Comparison of ENCODE assay signal across 1 cellular context in genomic region chr3:149085828-149086231, GRCh38.
TF ChIP-seq lines count a peak whose summit lies in the region.

No MANE protein-coding gene starts in this region.

TF ChIP-seq in H1, 55 proteins besides CTCF, POLR2A, EP300 and RAD21:
- TF ChIP-seq SIN3A (conservative IDR thresholded peaks at IDR 0.05 in 1 of 2, IDR thresholded peaks at IDR 0.05 in 1 of 2; ENCODE audit: low read depth in 1 of 2, low read length in 2 of 2) = 0 out of 4 replicates have a peak, but pooled peaks of 1 of the 2 experiments have one; percentile 58
- no peak for TF ChIP-seq JUND (IDR thresholded peaks at IDR 0.05; ENCODE audit: low read length)
- no peak for TF ChIP-seq TAF1 (IDR thresholded peaks at IDR 0.05; ENCODE audit: low read depth, low read length)
- TF ChIP-seq TAF7 (optimal IDR thresholded peaks at IDR 0.05; ENCODE audit: borderline replicate concordance, low read depth, low read length) = no peak
- peak; percentile 89 for TF ChIP-seq NANOG (IDR thresholded peaks at IDR 0.05; ENCODE audit: insufficient read depth, low read depth, low read length, poor library complexity, severe bottlenecking)
- 0 out of 2 replicates have a peak, but pooled peaks have one; percentile 0 for TF ChIP-seq TCF12 (IDR thresholded peaks at IDR 0.05; ENCODE audit: low read depth, low read length)
- 0 out of 4 replicates have a peak, but pooled peaks of 1 of the 2 experiments have one; percentile 14 for TF ChIP-seq HDAC2 (IDR thresholded peaks at IDR 0.05; ENCODE audit: borderline replicate concordance in 1 of 2, low read depth in 2 of 2, low read length in 2 of 2)
- TF ChIP-seq EZH2 (IDR thresholded peaks at IDR 0.05; ENCODE audit: low read depth, low read length, severe bottlenecking) = peak; percentile 39
- TF ChIP-seq GABPA (IDR thresholded peaks at IDR 0.05; ENCODE audit: borderline replicate concordance, insufficient read depth, low read length) = no peak
TF ChIP-seq in H1: peak in this region for 5.
